ENCODE assay signal across 1 cellular context in the genomic region with DNA sequence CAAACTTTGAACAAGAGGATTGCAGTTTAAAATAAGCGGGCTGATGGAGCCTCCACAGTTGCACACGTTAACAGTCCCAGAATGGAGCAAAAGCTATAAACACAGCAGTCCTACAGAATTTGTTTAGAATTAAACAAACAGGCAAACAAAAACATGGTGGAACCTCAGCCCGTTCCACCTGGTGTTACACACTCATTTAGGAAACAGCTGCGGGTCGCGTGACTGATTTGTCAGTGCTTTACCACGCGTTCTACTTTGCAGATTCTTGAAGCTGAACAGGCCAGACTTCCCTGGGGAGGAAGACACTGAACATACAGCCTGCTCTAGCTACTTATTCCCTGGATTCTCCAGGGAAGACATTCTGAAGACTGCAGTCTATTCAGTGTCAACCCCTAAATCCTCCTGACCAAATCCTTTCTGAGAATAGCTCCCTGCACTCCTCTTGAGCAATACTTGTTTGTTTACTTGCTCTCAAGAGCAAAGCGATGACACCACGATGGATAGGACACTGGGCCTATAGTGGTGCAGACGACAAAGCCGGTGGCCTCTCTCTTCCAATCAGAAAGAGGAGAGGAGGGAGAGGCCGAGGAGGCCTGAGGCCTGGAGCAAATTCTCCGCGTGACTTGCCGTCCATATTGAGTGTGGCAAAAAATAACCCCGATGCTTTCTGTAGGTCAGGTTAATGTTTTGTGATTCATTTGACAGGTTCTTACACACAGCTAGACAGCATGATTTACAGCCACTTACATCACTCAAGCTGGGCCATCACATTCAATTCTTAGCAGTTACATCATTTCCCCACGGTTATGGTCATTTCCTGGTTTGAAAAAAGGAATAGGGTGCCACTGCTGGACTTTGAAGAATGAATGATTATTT.
TF ChIP-seq lines count a peak whose summit lies in the region.

No MANE protein-coding gene starts in this region.

TF ChIP-seq in GM12878, 131 proteins besides CTCF, POLR2A, EP300 and RAD21 (continued from another document and continues in another):
- TF ChIP-seq PRDM15 (CRISPR knock-in tag; IDR thresholded peaks at IDR 0.05) = no peak
- TF ChIP-seq E4F1 (IDR thresholded peaks at IDR 0.05; ENCODE audit: borderline replicate concordance, partially characterized antibody) = peak; percentile 8
- no peak for TF ChIP-seq ZNF274 (IDR thresholded peaks at IDR 0.05; ENCODE audit: insufficient read depth, insufficient read length)
- TF ChIP-seq JUND (IDR thresholded peaks at IDR 0.05; ENCODE audit: low read depth, low read length) = no peak
- 0 out of 2 replicates have a peak, but pooled peaks have one; percentile 11 for TF ChIP-seq SPI1 (IDR thresholded peaks at IDR 0.05; ENCODE audit: borderline replicate concordance, insufficient read depth, low read depth, low read length)
- no peak for TF ChIP-seq MTA3 (IDR thresholded peaks at IDR 0.05; ENCODE audit: borderline replicate concordance, low read length)
- TF ChIP-seq SMC3 (IDR thresholded peaks at IDR 0.05; ENCODE audit: borderline replicate concordance, low read length) = no peak
- no peak for TF ChIP-seq SREBF2 (IDR thresholded peaks at IDR 0.05; ENCODE audit: low read length)
- no peak; the same call in 1 of the 2 replicates for TF ChIP-seq STAT3 (IDR thresholded peaks at IDR 0.05; ENCODE audit: low read depth, low read length)
- no peak for TF ChIP-seq HDAC2 (IDR thresholded peaks at IDR 0.05)
- TF ChIP-seq POLR2AphosphoS5 (IDR thresholded peaks at IDR 0.05; ENCODE audit: low read length) = peak; percentile 36; the same call in 1 of the 2 replicates
- no peak for TF ChIP-seq ZBED1 (IDR thresholded peaks at IDR 0.05; ENCODE audit: borderline replicate concordance)
- no peak for TF ChIP-seq HDAC6 (IDR thresholded peaks at IDR 0.05; ENCODE audit: unreplicated experiment)
- TF ChIP-seq RCOR1 (conservative IDR thresholded peaks at IDR 0.05; ENCODE audit: low read depth, low read length) = no peak; the same call in 1 of the 2 replicates
- no peak for TF ChIP-seq BCL3 (IDR thresholded peaks at IDR 0.05; ENCODE audit: borderline replicate concordance, insufficient read depth, low read depth, low read length, poor library complexity, severe bottlenecking)
- TF ChIP-seq BCL11A (IDR thresholded peaks at IDR 0.05; ENCODE audit: low read depth, low read length) = peak; percentile 47; the same call in 1 of the 2 replicates
- no peak for TF ChIP-seq CBX5 (IDR thresholded peaks at IDR 0.05; ENCODE audit: low read depth)
- no peak for TF ChIP-seq LARP7 (IDR thresholded peaks at IDR 0.05)
- peak; percentile 48 for TF ChIP-seq JUNB (IDR thresholded peaks at IDR 0.05)
- TF ChIP-seq, protein P1, sequence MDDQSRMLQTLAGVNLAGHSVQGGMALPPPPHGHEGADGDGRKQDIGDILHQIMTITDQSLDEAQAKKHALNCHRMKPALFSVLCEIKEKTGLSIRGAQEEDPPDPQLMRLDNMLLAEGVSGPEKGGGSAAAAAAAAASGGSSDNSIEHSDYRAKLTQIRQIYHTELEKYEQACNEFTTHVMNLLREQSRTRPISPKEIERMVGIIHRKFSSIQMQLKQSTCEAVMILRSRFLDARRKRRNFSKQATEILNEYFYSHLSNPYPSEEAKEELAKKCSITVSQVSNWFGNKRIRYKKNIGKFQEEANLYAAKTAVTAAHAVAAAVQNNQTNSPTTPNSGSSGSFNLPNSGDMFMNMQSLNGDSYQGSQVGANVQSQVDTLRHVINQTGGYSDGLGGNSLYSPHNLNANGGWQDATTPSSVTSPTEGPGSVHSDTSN (IDR thresholded peaks at IDR 0.05; ENCODE audit: insufficient replicate concordance, low read depth, low read length) = peak; percentile 92
- no peak for TF ChIP-seq ZNF622 (IDR thresholded peaks at IDR 0.05)
- TF ChIP-seq, protein P2, sequence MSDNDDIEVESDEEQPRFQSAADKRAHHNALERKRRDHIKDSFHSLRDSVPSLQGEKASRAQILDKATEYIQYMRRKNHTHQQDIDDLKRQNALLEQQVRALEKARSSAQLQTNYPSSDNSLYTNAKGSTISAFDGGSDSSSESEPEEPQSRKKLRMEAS (IDR thresholded peaks at IDR 0.05; ENCODE audit: low read depth, low read length) = peak; percentile 73
- no peak for TF ChIP-seq BACH1 (IDR thresholded peaks at IDR 0.05; ENCODE audit: borderline replicate concordance)
- TF ChIP-seq, protein P3, sequence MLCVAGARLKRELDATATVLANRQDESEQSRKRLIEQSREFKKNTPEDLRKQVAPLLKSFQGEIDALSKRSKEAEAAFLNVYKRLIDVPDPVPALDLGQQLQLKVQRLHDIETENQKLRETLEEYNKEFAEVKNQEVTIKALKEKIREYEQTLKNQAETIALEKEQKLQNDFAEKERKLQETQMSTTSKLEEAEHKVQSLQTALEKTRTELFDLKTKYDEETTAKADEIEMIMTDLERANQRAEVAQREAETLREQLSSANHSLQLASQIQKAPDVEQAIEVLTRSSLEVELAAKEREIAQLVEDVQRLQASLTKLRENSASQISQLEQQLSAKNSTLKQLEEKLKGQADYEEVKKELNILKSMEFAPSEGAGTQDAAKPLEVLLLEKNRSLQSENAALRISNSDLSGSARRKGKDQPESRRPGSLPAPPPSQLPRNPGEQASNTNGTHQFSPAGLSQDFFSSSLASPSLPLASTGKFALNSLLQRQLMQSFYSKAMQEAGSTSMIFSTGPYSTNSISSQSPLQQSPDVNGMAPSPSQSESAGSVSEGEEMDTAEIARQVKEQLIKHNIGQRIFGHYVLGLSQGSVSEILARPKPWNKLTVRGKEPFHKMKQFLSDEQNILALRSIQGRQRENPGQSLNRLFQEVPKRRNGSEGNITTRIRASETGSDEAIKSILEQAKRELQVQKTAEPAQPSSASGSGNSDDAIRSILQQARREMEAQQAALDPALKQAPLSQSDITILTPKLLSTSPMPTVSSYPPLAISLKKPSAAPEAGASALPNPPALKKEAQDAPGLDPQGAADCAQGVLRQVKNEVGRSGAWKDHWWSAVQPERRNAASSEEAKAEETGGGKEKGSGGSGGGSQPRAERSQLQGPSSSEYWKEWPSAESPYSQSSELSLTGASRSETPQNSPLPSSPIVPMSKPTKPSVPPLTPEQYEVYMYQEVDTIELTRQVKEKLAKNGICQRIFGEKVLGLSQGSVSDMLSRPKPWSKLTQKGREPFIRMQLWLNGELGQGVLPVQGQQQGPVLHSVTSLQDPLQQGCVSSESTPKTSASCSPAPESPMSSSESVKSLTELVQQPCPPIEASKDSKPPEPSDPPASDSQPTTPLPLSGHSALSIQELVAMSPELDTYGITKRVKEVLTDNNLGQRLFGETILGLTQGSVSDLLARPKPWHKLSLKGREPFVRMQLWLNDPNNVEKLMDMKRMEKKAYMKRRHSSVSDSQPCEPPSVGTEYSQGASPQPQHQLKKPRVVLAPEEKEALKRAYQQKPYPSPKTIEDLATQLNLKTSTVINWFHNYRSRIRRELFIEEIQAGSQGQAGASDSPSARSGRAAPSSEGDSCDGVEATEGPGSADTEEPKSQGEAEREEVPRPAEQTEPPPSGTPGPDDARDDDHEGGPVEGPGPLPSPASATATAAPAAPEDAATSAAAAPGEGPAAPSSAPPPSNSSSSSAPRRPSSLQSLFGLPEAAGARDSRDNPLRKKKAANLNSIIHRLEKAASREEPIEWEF (IDR thresholded peaks at IDR 0.05; ENCODE audit: insufficient replicate concordance, low read depth, low read length) = peak; percentile 46
- TF ChIP-seq GABPA (IDR thresholded peaks at IDR 0.05; ENCODE audit: low read depth) = peak; percentile 69; the same call in 1 of the 2 replicates
- TF ChIP-seq ATF7 (IDR thresholded peaks at IDR 0.05; ENCODE audit: low read depth) = peak; percentile 99
- 0 out of 2 replicates have a peak, but pooled peaks have one; percentile 73 for TF ChIP-seq WRNIP1 (IDR thresholded peaks at IDR 0.05; ENCODE audit: borderline replicate concordance, low read depth, low read length)
- peak; percentile 88 for TF ChIP-seq NR2C1 (IDR thresholded peaks at IDR 0.05)
- peak; percentile 73; the same call in 1 of the 2 replicates for TF ChIP-seq ESRRA (IDR thresholded peaks at IDR 0.05; ENCODE audit: low read length)
- TF ChIP-seq HCFC1 (IDR thresholded peaks at IDR 0.05; ENCODE audit: low read length) = peak; percentile 83
- TF ChIP-seq CEBPB (IDR thresholded peaks at IDR 0.05; ENCODE audit: borderline replicate concordance in 1 of 2, low read depth in 2 of 2, low read length in 2 of 2) = peak in 1 of 2 experiments; percentile 92; a peak in 2 of 4 replicates
- TF ChIP-seq ZNF592 (IDR thresholded peaks at IDR 0.05) = peak; percentile 99
- TF ChIP-seq BHLHE40 (IDR thresholded peaks at IDR 0.05; ENCODE audit: borderline replicate concordance in 1 of 2, low read depth in 2 of 2, low read length in 1 of 2) = peak; percentile 97 to 98
- peak in 1 of 2 experiments; percentile 45; a peak in 3 of 4 replicates for TF ChIP-seq IKZF2 (IDR thresholded peaks at IDR 0.05)
- no peak for TF ChIP-seq PAX5 (IDR thresholded peaks at IDR 0.05; ENCODE audit: borderline replicate concordance, low read depth, low read length)
- no peak for TF ChIP-seq EGR1 (IDR thresholded peaks at IDR 0.05; ENCODE audit: borderline replicate concordance in 1 of 2, low read depth in 2 of 2, low read length in 2 of 2)
- TF ChIP-seq CHD4 (IDR thresholded peaks at IDR 0.05) = no peak
- TF ChIP-seq SIN3A (IDR thresholded peaks at IDR 0.05; ENCODE audit: low read depth, low read length) = peak; percentile 69; the same call in 1 of the 2 replicates
- peak; percentile 14; the same call in 1 of the 3 replicates for TF ChIP-seq POU2F2 (IDR thresholded peaks at IDR 0.05; ENCODE audit: borderline replicate concordance, low read depth, low read length)
